ENCODE assay signal across 8 cellular contexts in genomic region chr7:107043916-107044346, GRCh38. TPM values are rescaled to one million over a fixed set of nuclear protein-coding genes. Genes with fewer than 3 reads are reported as not detected.
DNase-seq lines count a peak whose midpoint lies in the region; ATAC-seq and TF ChIP-seq lines count a peak whose summit lies in the region.

No MANE protein-coding gene starts in this region.

- no peak for DNase-seq in activated T-cell treated with anti-CD3 and anti-CD28 coated beads, Interleukin-2, amount 50 U/mL, for 4 hours
- no peak for DNase-seq in activated T-cell treated with anti-CD3 and anti-CD28 coated beads, Interleukin-2, amount 50 U/mL, for 48 hours
- no peak for DNase-seq in adipocyte (ENCODE audit: low read depth)
- DNase-seq in tibial artery: no peak
- DNase-seq in NCI-H524 (lab: John Stamatoyannopoulos, UW): no peak
- no peak for DNase-seq in activated gamma-delta T cell (lab: John Stamatoyannopoulos, UW)

- no peaks in the 10 kb centered on the region for H3K36me3 Mint-ChIP-seq in activated T-cell treated with anti-CD3 and anti-CD28 coated beads, Interleukin-2, amount 50 U/mL, for 4 hours (ENCODE audit: insufficient read depth)

- no peaks in the 10 kb centered on the region for H3K9me3 Mint-ChIP-seq in activated T-cell treated with anti-CD3 and anti-CD28 coated beads, Interleukin-2, amount 50 U/mL, for 4 hours

- peak overlapping the region; percentile 81 for H3K4me3 Mint-ChIP-seq in activated T-cell treated with anti-CD3 and anti-CD28 coated beads, Interleukin-2, amount 50 U/mL, for 4 hours

- H3K27me3 ChIP-seq in adipocyte (replicated peaks; ENCODE audit: control insufficient read depth, insufficient read depth, low read length): no peaks in the 10 kb centered on the region
- H3K27me3 ChIP-seq in liver (ENCODE audit: control insufficient read depth in 4 of 4, insufficient read depth in 4 of 4, low read length in 3 of 4): no peaks in the 10 kb centered on the region
- H3K27me3 ChIP-seq in tibial artery: no peaks in the 10 kb centered on the region

- H3K9me3 ChIP-seq in adipocyte (ENCODE audit: control insufficient read depth, low read length) (no peaks in the 10 kb centered on the region), liver (ENCODE audit: control insufficient read depth in 4 of 4, low read length in 3 of 4) (no peaks in the 10 kb centered on the region), tibial artery (peaks cover 0 to 6% (median 0%) of the 10 kb centered on the region in 3 donors)

- H3K4me1 ChIP-seq in adipocyte (ENCODE audit: control insufficient read depth, insufficient read depth, low read length) (peaks cover 12% of the 10 kb centered on the region), liver (ENCODE audit: control insufficient read depth in 4 of 4, insufficient read depth in 4 of 4, low read length in 3 of 4) (peaks cover 4 to 16% (median 9%) of the 10 kb centered on the region in 4 donors), tibial artery (peaks cover 0 to 14% (median 14%) of the 10 kb centered on the region in 4 donors)

- peaks cover 34% of the 10 kb centered on the region for H3K27me3 Mint-ChIP-seq in activated T-cell treated with anti-CD3 and anti-CD28 coated beads, Interleukin-2, amount 50 U/mL, for 4 hours (ENCODE audit: low read depth)

- H3K4me1 Mint-ChIP-seq in activated T-cell treated with anti-CD3 and anti-CD28 coated beads, Interleukin-2, amount 50 U/mL, for 4 hours (ENCODE audit: low read depth): peaks cover 15% of the 10 kb centered on the region

- H3K4me3 ChIP-seq in adipocyte (ENCODE audit: low read length) (peak overlapping the region; percentile 84), liver (ENCODE audit: low read depth in 1 of 3, low read length in 3 of 3) (peak overlapping the region; percentile 26 to 89 (median 45)), tibial artery (peak overlapping the region; percentile 68 to 81)

- 49% methylated on average over 6 of the region's 6 CpGs for WGBS in liver

- H3K36me3 ChIP-seq in adipocyte (ENCODE audit: control insufficient read depth, insufficient read depth, low read length, severe bottlenecking) (peaks cover 4% of the 10 kb centered on the region), liver (ENCODE audit: control insufficient read depth in 4 of 4, insufficient read depth in 3 of 4, low read depth in 1 of 4, low read length in 3 of 4) (no peaks in the 10 kb centered on the region), tibial artery (no peaks in the 10 kb centered on the region)

- TF ChIP-seq CTCF in liver (IDR thresholded peaks at IDR 0.05; ENCODE audit: low read depth, low read length, missing input control) (no peak), tibial artery (IDR thresholded peaks at IDR 0.05) (no peak)

- H3K27ac ChIP-seq in liver (ENCODE audit: low read depth in 1 of 2, low read length in 2 of 2): peak overlapping the region; percentile 1 to 32
- peak overlapping the region; percentile 72 to 78 for H3K27ac ChIP-seq in tibial artery

- intact Hi-C loops in tibial artery (cut with DNase I; ENCODE audit: low total_unique reads): loop anchor here (10.0 kb wide), 1 partner anchor 101 kb away; no protein-coding TSS in a partner anchor

- H3K9ac ChIP-seq in adipocyte (ENCODE audit: low read length) (peak overlapping the region; percentile 76), liver (ENCODE audit: low read depth in 1 of 2, low read length in 2 of 2) (peak overlapping the region in 1 of 2 donors; percentile 49)

- ATAC-seq in activated T-cell treated with anti-CD3 and anti-CD28 coated beads, Interleukin-2, amount 50 U/mL, for 4 hours: no peak
- ATAC-seq in HG03439 (IDR thresholded peaks at IDR 0.05; ENCODE audit: unreplicated experiment): no peak

- no peak for TF ChIP-seq RAD21 in liver (IDR thresholded peaks at IDR 0.05)

TF ChIP-seq in liver, 16 proteins besides CTCF, POLR2A, EP300 and RAD21:
- no peak for TF ChIP-seq FOXA1 (IDR thresholded peaks at IDR 0.05)
- no peak for TF ChIP-seq JUND (IDR thresholded peaks at IDR 0.05)
- no peak for TF ChIP-seq EGR1 (IDR thresholded peaks at IDR 0.05; ENCODE audit: low read depth in 2 of 2)
- no peak for TF ChIP-seq SP1 (IDR thresholded peaks at IDR 0.05)
- TF ChIP-seq RXRA (IDR thresholded peaks at IDR 0.05): no peak
- TF ChIP-seq GABPA (IDR thresholded peaks at IDR 0.05 in 1 of 2, conservative IDR thresholded peaks at IDR 0.05 in 1 of 2): no peak
- no peak for TF ChIP-seq FOXA2 (IDR thresholded peaks at IDR 0.05)
- no peak for TF ChIP-seq TAF1 (conservative IDR thresholded peaks at IDR 0.05)
- no peak for TF ChIP-seq HNF4G (IDR thresholded peaks at IDR 0.05)
- TF ChIP-seq HNF4A (conservative IDR thresholded peaks at IDR 0.05): no peak
- TF ChIP-seq REST (IDR thresholded peaks at IDR 0.05): no peak
- no peak for TF ChIP-seq MAX (IDR thresholded peaks at IDR 0.05)
- TF ChIP-seq NR2F2 (IDR thresholded peaks at IDR 0.05): no peak
- TF ChIP-seq YY1 (IDR thresholded peaks at IDR 0.05): no peak
- TF ChIP-seq ZBTB33 (IDR thresholded peaks at IDR 0.05): no peak

RNA-seq across cellular contexts. Expression of gene PRKAR2B, which starts 0.6 kb away (rescaled TPM):
- total RNA-seq in activated T-cell treated with anti-CD3 and anti-CD28 coated beads, Interleukin-2, amount 50 U/mL, for 4 hours: 1 to 10 TPM in 1 of 3 donors, under 1 TPM in 2; 0.58 to 1.0 (median 0.60) TPM
- 10 to 100 TPM in 1 of 2 donors, 1 to 10 TPM in 1; 1.6 to 41.8 TPM for total RNA-seq in liver
- 1 to 10 TPM in 1 of 2 donors, under 1 TPM in 1; 0.88 to 1.6 TPM for polyA plus RNA-seq in liver
